Comparison of ENCODE assay signal across 9 cellular contexts in genomic region chr6:137075790-137076189, GRCh38. TPM values are rescaled to one million over a fixed set of nuclear protein-coding genes. Genes with fewer than 3 reads are reported as not detected.
"Had no signal": no experiment of that assay in that cellular context is flagged by ENCODE, and none has a peak within 500 bp of the region (broad histone marks: within the 10 kb centered on the region; RNA-seq: fewer than 3 reads in every experiment).

No MANE protein-coding gene starts in this region.

RNA-seq across cellular contexts. Expression of gene IL20RA, which starts 31.0 kb away (rescaled TPM):
- total RNA-seq: activated naive CD4-positive, alpha-beta T cell treated with anti-CD3 and anti-CD28 coated beads for 36 hours; activated naive CD4-positive, alpha-beta T cell treated with anti-CD3 and anti-CD28 coated beads, Interleukin-2, amount 50 U/mL, for 72 hours; activated naive CD8-positive, alpha-beta T cell treated with anti-CD3 and anti-CD28 coated beads for 36 hours; activated naive CD8-positive, alpha-beta T cell treated with anti-CD3 and anti-CD28 coated beads, Interleukin-2, amount 10 ng/mL, durations not matched to agents 7 days and 5 days; activated T-cell treated with anti-CD3 and anti-CD28 coated beads, Interleukin-2, amount 50 U/mL, for 72 hours; activated T-helper 1 cell treated with anti-CD3 and anti-CD28 coated beads, Interleukin-12 subunit alpha, Interleukin-12 subunit beta, Interleukin-2, Interleukin-4 antibody, amounts not matched to agents 30 ng/mL and 10 ng/mL and 1 ng/mL, durations not matched to agents 14 hours and 24 hours and 36 hours; activated T-helper 2 cell treated with anti-CD3 and anti-CD28 coated beads, Interferon-gamma antibody, Interleukin-2, Interleukin-4, amounts not matched to agents 10 μg/mL and 5 μg/mL and 100 μg/mL, durations not matched to agents 14 hours and 24 hours and 36 hours; ascending aorta had no signal
- polyA plus RNA-seq: aorta had no signal
